21 cellular contexts compared by ENCODE assay signal in genomic region chr17:74816883-74817620, GRCh38. TPM values are rescaled to one million over a fixed set of nuclear protein-coding genes. Genes with fewer than 3 reads are reported as not detected.
"Had no signal": no experiment of that assay in that cellular context is flagged by ENCODE, and none has a peak within 500 bp of the region (broad histone marks: within the 10 kb centered on the region; RNA-seq: fewer than 3 reads in every experiment).

No MANE protein-coding gene starts in this region.

- DNase-seq: activated CD4-positive, alpha-beta T cell treated with anti-CD3 and anti-CD28 coated beads for 36 hours; activated CD4-positive, CD25-positive, alpha-beta regulatory T cell; activated CD8-positive, alpha-beta memory T cell treated with anti-CD3 and anti-CD28 coated beads, Interleukin-2, amount 10 ng/mL, durations not matched to agents 7 days and 5 days; activated CD8-positive, alpha-beta T cell treated with anti-CD3 and anti-CD28 coated beads, Interleukin-2, amount 10 ng/mL, durations not matched to agents 7 days and 5 days; activated naive CD8-positive, alpha-beta T cell treated with anti-CD3 and anti-CD28 coated beads, Interleukin-2, amount 50 U/mL, for 24 hours; activated T-cell treated with anti-CD3 and anti-CD28 coated beads, Interleukin-2, amount 50 U/mL, for 48 hours; amygdala; dermis blood vessel endothelial cell; effector CD4-positive, alpha-beta T cell; foreskin keratinocyte; left ventricle myocardium inferior; mesendoderm; right cardiac atrium; spleen; stimulated activated naive CD4-positive, alpha-beta T cell treated with Interleukin-2 at 50 U/mL for 16 hours; T-helper 2 cell had no signal

- H3K27ac ChIP-seq: esophagus muscularis mucosa, foreskin keratinocyte, left ventricle myocardium inferior, spleen, tibial nerve had no signal

- H3K27me3 ChIP-seq: esophagus muscularis mucosa, foreskin keratinocyte, spleen, tibial nerve had no signal

- H3K4me3 ChIP-seq: esophagus muscularis mucosa, left ventricle myocardium inferior, lung, spleen, tibial nerve had no signal

- H3K4me1 ChIP-seq: foreskin keratinocyte had no signal

- H3K9me3 ChIP-seq: esophagus muscularis mucosa, left ventricle myocardium inferior, spleen, tibial nerve had no signal

RNA-seq across cellular contexts. Expression of gene GRIN2C, which starts 42.6 kb away (rescaled TPM):
- total RNA-seq: activated CD4-positive, alpha-beta T cell treated with anti-CD3 and anti-CD28 coated beads for 36 hours; foreskin keratinocyte; mononuclear cell; natural killer cell treated with Interleukin-12 subunit alpha and Interleukin-12 subunit beta and Interleukin-15 and Interleukin-18, amount 100 ng/mL, for 72 hours had no signal
